11 cellular contexts compared by ENCODE assay signal in the genomic region with DNA sequence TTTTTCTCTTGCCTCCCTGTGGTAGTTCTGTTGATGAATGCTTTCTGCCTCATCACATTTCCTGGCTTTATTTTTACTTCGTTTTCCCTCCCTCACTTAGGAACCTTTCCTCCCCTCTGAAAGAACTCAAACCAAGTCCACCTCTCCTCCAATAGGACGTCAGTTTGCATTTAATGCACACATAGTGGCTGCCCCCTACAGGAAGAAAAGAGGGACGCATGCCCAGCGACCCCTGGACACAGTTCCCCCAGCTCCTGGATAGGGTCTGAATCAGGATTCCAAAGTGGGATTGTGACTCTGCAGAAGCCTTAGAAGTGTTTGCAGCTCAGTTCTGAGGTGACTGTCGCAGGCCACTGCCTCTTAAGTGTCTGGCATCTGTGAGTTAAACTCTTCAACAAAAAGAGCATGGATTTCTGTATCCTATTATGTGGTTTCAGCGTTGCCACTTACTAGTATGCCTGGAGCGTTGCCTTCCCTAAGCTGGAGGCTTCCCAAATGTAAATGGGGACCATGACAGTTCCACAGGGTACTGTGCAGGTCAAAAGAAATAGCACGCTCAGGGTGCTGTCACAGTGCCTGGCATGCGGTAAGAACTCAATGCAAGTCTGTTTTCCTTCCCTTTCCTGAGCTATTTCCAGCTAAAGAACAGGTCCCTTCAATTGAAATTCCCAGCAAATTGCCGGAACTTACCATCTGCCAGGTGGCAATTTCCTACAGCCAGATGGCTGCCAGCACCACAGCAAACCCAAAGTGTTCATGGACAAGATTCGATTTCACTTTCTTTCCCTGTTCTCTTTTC. TPM values are rescaled to one million over a fixed set of nuclear protein-coding genes. Genes with fewer than 3 reads are reported as not detected.
DNase-seq lines count a peak whose midpoint lies in the region; ATAC-seq and TF ChIP-seq lines count a peak whose summit lies in the region.
"Not testable (repeated sequence)": the region's sequence is repeated elsewhere in the genome, so short reads cannot be mapped to it uniquely, and the experiment has no call there.
"Had no signal": no experiment of that assay in that cellular context is flagged by ENCODE, and none has a peak within 500 bp of the region (broad histone marks: within the 10 kb centered on the region; RNA-seq: fewer than 3 reads in every experiment).

No MANE protein-coding gene starts in this region.

- H3K27me3 Mint-ChIP-seq in GM23338 (ENCODE audit: insufficient read depth, low read depth, poor library complexity); activated CD4-positive, alpha-beta T cell treated with anti-CD3 and anti-CD28 coated beads for 36 hours; activated naive CD8-positive, alpha-beta T cell treated with anti-CD3 and anti-CD28 coated beads, Interleukin-2, amount 50 U/mL, for 24 hours: not testable (repeated sequence)

- not testable (repeated sequence) for H3K27me3 ChIP-seq in GM23338 (ENCODE audit: insufficient read depth); thyroid gland

- not testable (repeated sequence) for H3K4me2 ChIP-seq in GM23338

- H3K9me2 ChIP-seq in GM23338 (ENCODE audit: insufficient read depth), result not testable (repeated sequence)

- not testable (repeated sequence) for H3K27ac Mint-ChIP-seq in GM23338; activated CD4-positive, alpha-beta T cell treated with anti-CD3 and anti-CD28 coated beads for 36 hours; activated naive CD8-positive, alpha-beta T cell treated with anti-CD3 and anti-CD28 coated beads, Interleukin-2, amount 50 U/mL, for 24 hours

- H2AFZ ChIP-seq in GM23338, result not testable (repeated sequence)

- not testable (repeated sequence) for H3F3A ChIP-seq in GM23338 (replicated peaks; ENCODE audit: low read depth)

- H3K36me3 Mint-ChIP-seq in GM23338 (ENCODE audit: low read depth); activated CD4-positive, alpha-beta T cell treated with anti-CD3 and anti-CD28 coated beads for 36 hours (ENCODE audit: low read depth); activated naive CD8-positive, alpha-beta T cell treated with anti-CD3 and anti-CD28 coated beads, Interleukin-2, amount 50 U/mL, for 24 hours (ENCODE audit: low read depth): not testable (repeated sequence)

- CTCF ChIA-PET in activated CD4-positive, alpha-beta T cell treated with anti-CD3 and anti-CD28 coated beads for 36 hours (lab: Charles Lee), result not testable (repeated sequence)

- H3K79me2 ChIP-seq in GM23338 (replicated peaks; ENCODE audit: insufficient read depth), result not testable (repeated sequence)

- H3K4me1 ChIP-seq in GM23338 (ENCODE audit: insufficient read depth); thyroid gland: not testable (repeated sequence)

- H3K9me3 ChIP-seq in thyroid gland, result not testable (repeated sequence)

- H3K4me3 Mint-ChIP-seq in GM23338; activated CD4-positive, alpha-beta T cell treated with anti-CD3 and anti-CD28 coated beads for 36 hours; activated naive CD8-positive, alpha-beta T cell treated with anti-CD3 and anti-CD28 coated beads, Interleukin-2, amount 50 U/mL, for 24 hours: not testable (repeated sequence)

- intact Hi-C loops in activated CD4-positive, alpha-beta T cell treated with anti-CD3 and anti-CD28 coated beads for 36 hours (cut with DNase I, micrococcal nuclease); posterior cingulate gyrus (cut with DNase I); thyroid gland (cut with DNase I): not testable (repeated sequence)

- not testable (repeated sequence) for TF ChIP-seq POLR2A in thyroid gland (IDR thresholded peaks at IDR 0.05)

- H3K4me3 ChIP-seq in GM23338; epithelial cell of proximal tubule (ENCODE audit: low read depth, low read length); thyroid gland (replicated peaks in 1 of 3): not testable (repeated sequence)

- ATAC-seq in GM23338, result peak; percentile 99
- peak; percentile 33 for ATAC-seq in activated CD4-positive, alpha-beta T cell treated with anti-CD3 and anti-CD28 coated beads for 36 hours
- ATAC-seq in activated naive CD8-positive, alpha-beta T cell treated with anti-CD3 and anti-CD28 coated beads, Interleukin-2, amount 50 U/mL, for 24 hours, result peak; percentile 54

- not testable (repeated sequence) for H3K9me3 Mint-ChIP-seq in GM23338; activated CD4-positive, alpha-beta T cell treated with anti-CD3 and anti-CD28 coated beads for 36 hours (ENCODE audit: low read depth); activated naive CD8-positive, alpha-beta T cell treated with anti-CD3 and anti-CD28 coated beads, Interleukin-2, amount 50 U/mL, for 24 hours

- not testable (repeated sequence) for H3K27ac ChIP-seq in GM23338 (ENCODE audit: low read depth); thyroid gland

- H4K20me1 ChIP-seq in GM23338 (replicated peaks; ENCODE audit: insufficient read depth), result not testable (repeated sequence)

- not testable (repeated sequence) for H3K4me1 Mint-ChIP-seq in GM23338; activated CD4-positive, alpha-beta T cell treated with anti-CD3 and anti-CD28 coated beads for 36 hours; activated naive CD8-positive, alpha-beta T cell treated with anti-CD3 and anti-CD28 coated beads, Interleukin-2, amount 50 U/mL, for 24 hours

- POLR2A ChIA-PET in activated CD4-positive, alpha-beta T cell treated with anti-CD3 and anti-CD28 coated beads for 36 hours (lab: Charles Lee), result not testable (repeated sequence)

- DNase-seq in DMS 273 treated with DMSO at 0.1 percent for 48 hours (lab: John Stamatoyannopoulos, UW), result peak; percentile 30
- peak; percentile 0 for DNase-seq in GM23338 (ENCODE audit: low spot score)
- DNase-seq in NCI-H2171 (lab: John Stamatoyannopoulos, UW), result peak; percentile 18
- DNase-seq in activated CD4-positive, alpha-beta T cell treated with anti-CD3 and anti-CD28 coated beads for 36 hours, result peak; percentile 42
- peak; percentile 39 for DNase-seq in activated naive CD8-positive, alpha-beta T cell treated with anti-CD3 and anti-CD28 coated beads, Interleukin-2, amount 50 U/mL, for 24 hours
- not testable (repeated sequence) for DNase-seq in epithelial cell of proximal tubule (ENCODE audit: low read depth)
- peak in 7 of 10 donors; percentile 22 to 84 (median 25) for DNase-seq in posterior cingulate gyrus
- DNase-seq in thyroid gland, result peak; percentile 12 to 19

- not testable (repeated sequence) for H3K36me3 ChIP-seq in GM23338 (ENCODE audit: insufficient read depth); thyroid gland

- WGBS in thyroid gland, 2 donors, result 29 to 41% methylated on average over 5 to 7 of the region's 11 CpGs

- TF ChIP-seq CTCF in GM23338 (conservative IDR thresholded peaks at IDR 0.05; ENCODE audit: low read depth in 2 of 2) (peak in 1 of 2 experiments; percentile 44; a peak in 2 of 4 replicates), epithelial cell of proximal tubule (conservative IDR thresholded peaks at IDR 0.05; ENCODE audit: low read depth, low read length) (peak; percentile 11), thyroid gland (IDR thresholded peaks at IDR 0.05) (peak in 1 of 6 experiments; percentile 7)

RNA-seq across cellular contexts. Expression of gene PTPN20, which starts 20.2 kb away (rescaled TPM):
- total RNA-seq in GM23338 (2014; rRNA removed; shearing (Covaris generic)), result not detected in 2 replicates
- polyA plus RNA-seq in GM23338 (2016; fragmentation: Nextera tagmentation; extraction: Ambion mirVana), result 0.13 TPM in 1 of 2 replicates, not detected in the other
- total RNA-seq in activated CD4-positive, alpha-beta T cell treated with anti-CD3 and anti-CD28 coated beads for 36 hours, result 1 to 10 TPM; 1.3 to 2.0 TPM
- total RNA-seq in epithelial cell of proximal tubule, result 1.0 and 1.3 TPM in 2 replicates
- 10 to 100 TPM in 1 of 4 donors, 1 to 10 TPM in 3; 1.7 to 10.9 (median 7.7) TPM for total RNA-seq in thyroid gland
- total RNA-seq: astrocyte, H1 had no signal
- polyA plus RNA-seq: AG04450, H1 had no signal

Comparison
In these comparisons a context has a peak if more than half of its experiments do, and no peak if none do; other contexts are left out.
1. ATAC-seq: peak in every context shown above with its lines; median percentile 99 in GM23338; 54 in activated naive CD8-positive, alpha-beta T cell treated with anti-CD3 and anti-CD28 coated beads, Interleukin-2, amount 50 U/mL, for 24 hours; 33 in activated CD4-positive, alpha-beta T cell treated with anti-CD3 and anti-CD28 coated beads for 36 hours.